Comparison of ENCODE assay signal across 29 cellular contexts in genomic region chr3:55017876-55018275, GRCh38.
"Had no signal": no experiment of that assay in that cellular context is flagged by ENCODE, and none has a peak within 500 bp of the region (broad histone marks: within the 10 kb centered on the region; RNA-seq: fewer than 3 reads in every experiment).

No MANE protein-coding gene starts in this region.

- H3K4me1 Mint-ChIP-seq: naive B cell; stimulated activated naive B cell treated with anti-CD40 and anti-IgM and Interleukin-4, amounts not matched to agents 10 μg/mL and 1 μg/mL and 100 μg/mL, for 72 hours had no signal

- H3K4me3 ChIP-seq: esophagus squamous epithelium, mucosa of descending colon, ovary, spleen, thoracic aorta, tibial nerve, upper lobe of left lung had no signal

- H3K36me3 Mint-ChIP-seq: mesothelial cell of epicardium; naive B cell; natural killer cell treated with Interleukin-12 subunit alpha and Interleukin-12 subunit beta and Interleukin-15 and Interleukin-18, amount 100 ng/mL, for 72 hours; stimulated activated naive B cell treated with anti-CD40 and anti-IgM and Interleukin-4, amounts not matched to agents 10 μg/mL and 1 μg/mL and 100 μg/mL, for 72 hours had no signal

- H3K27me3 Mint-ChIP-seq: effector memory CD8-positive, alpha-beta T cell; natural killer cell treated with Interleukin-12 subunit alpha and Interleukin-12 subunit beta and Interleukin-15 and Interleukin-18, amount 100 ng/mL, for 72 hours; stimulated activated naive B cell treated with anti-CD40 and anti-IgM and Interleukin-4, amounts not matched to agents 10 μg/mL and 1 μg/mL and 100 μg/mL, for 72 hours; stimulated activated naive CD8-positive, alpha-beta T cell treated with anti-CD3 and anti-CD28 coated beads, Interleukin-15, Interleukin-2, amounts not matched to agents 100 ng/mL and 50 ng/mL, for 24 hours had no signal

- ATAC-seq: effector memory CD8-positive, alpha-beta T cell; foreskin keratinocyte; left lobe of liver; mucosa of descending colon; natural killer cell treated with Interleukin-12 subunit alpha and Interleukin-12 subunit beta and Interleukin-15 and Interleukin-18, amount 100 ng/mL, for 72 hours; sciatic nerve; stimulated activated naive B cell treated with anti-CD40 and anti-IgM and Interleukin-4, amounts not matched to agents 10 μg/mL and 1 μg/mL and 100 μg/mL, for 72 hours had no signal

- H3K27ac ChIP-seq: esophagus squamous epithelium, foreskin keratinocyte, ovary, spleen, thoracic aorta, tibial nerve, upper lobe of left lung had no signal

- H3K27ac Mint-ChIP-seq: effector memory CD8-positive, alpha-beta T cell; mesothelial cell of epicardium; naive B cell; natural killer cell treated with Interleukin-12 subunit alpha and Interleukin-12 subunit beta and Interleukin-15 and Interleukin-18, amount 100 ng/mL, for 72 hours; stimulated activated naive B cell treated with anti-CD40 and anti-IgM and Interleukin-4, amounts not matched to agents 10 μg/mL and 1 μg/mL and 100 μg/mL, for 72 hours; stimulated activated naive CD8-positive, alpha-beta T cell treated with anti-CD3 and anti-CD28 coated beads, Interleukin-15, Interleukin-2, amounts not matched to agents 100 ng/mL and 50 ng/mL, for 24 hours had no signal

- FAIRE-seq: endometrium, keratinocyte, urothelium cell line had no signal

- H3K27me3 ChIP-seq: esophagus squamous epithelium, foreskin keratinocyte, ovary, spleen, tibial nerve, upper lobe of left lung had no signal

- H3K4me1 ChIP-seq: esophagus squamous epithelium, spleen, tibial nerve, upper lobe of left lung had no signal

- H3K9me3 ChIP-seq: esophagus squamous epithelium, mucosa of descending colon, ovary, spleen, thoracic aorta, tibial nerve, upper lobe of left lung had no signal

- H3K4me3 Mint-ChIP-seq: effector memory CD8-positive, alpha-beta T cell; mesothelial cell of epicardium; naive B cell; natural killer cell treated with Interleukin-12 subunit alpha and Interleukin-12 subunit beta and Interleukin-15 and Interleukin-18, amount 100 ng/mL, for 72 hours; neural crest cell; stimulated activated naive B cell treated with anti-CD40 and anti-IgM and Interleukin-4, amounts not matched to agents 10 μg/mL and 1 μg/mL and 100 μg/mL, for 72 hours; stimulated activated naive CD8-positive, alpha-beta T cell treated with anti-CD3 and anti-CD28 coated beads, Interleukin-15, Interleukin-2, amounts not matched to agents 100 ng/mL and 50 ng/mL, for 24 hours had no signal

- H3K36me3 ChIP-seq: esophagus squamous epithelium, ovary, spleen, thoracic aorta, tibial nerve, upper lobe of left lung had no signal

- H3K9me3 Mint-ChIP-seq: mesothelial cell of epicardium; neural crest cell; stimulated activated naive B cell treated with anti-CD40 and anti-IgM and Interleukin-4, amounts not matched to agents 10 μg/mL and 1 μg/mL and 100 μg/mL, for 72 hours; stimulated activated naive CD8-positive, alpha-beta T cell treated with anti-CD3 and anti-CD28 coated beads, Interleukin-15, Interleukin-2, amounts not matched to agents 100 ng/mL and 50 ng/mL, for 24 hours had no signal

- DNase-seq: caudate nucleus; cerebellar nuclear complex; cortex of kidney; effector memory CD8-positive, alpha-beta T cell; erythroblast; esophagus squamous epithelium; foreskin keratinocyte; mesenchymal stem cell; mucosa of descending colon; naive B cell; nucleus accumbens; ovary; posterior cingulate gyrus; retina; spleen; stimulated activated CD4-positive, alpha-beta T cell treated with anti-CD3 and anti-CD28 coated beads, Interleukin-4, amount 100 ng/mL, for 4 hours; stimulated activated naive B cell treated with anti-CD40 and anti-IgM and Interleukin-4, amounts not matched to agents 10 μg/mL and 1 μg/mL and 100 μg/mL, for 72 hours; upper lobe of left lung had no signal
